In genomic region chr16:85275533-85276249, GRCh38 we compare ENCODE assay signal across 1 cellular context.
A peak's percentile ranks its signal among the peaks of the same experiment; 100 is the strongest.
TF ChIP-seq lines count a peak whose summit lies in the region.

No MANE protein-coding gene starts in this region.

TF ChIP-seq in K562, 482 proteins besides CTCF, POLR2A, EP300 and RAD21 (continued from another document and continues in another):
- TF ChIP-seq, protein P1, sequence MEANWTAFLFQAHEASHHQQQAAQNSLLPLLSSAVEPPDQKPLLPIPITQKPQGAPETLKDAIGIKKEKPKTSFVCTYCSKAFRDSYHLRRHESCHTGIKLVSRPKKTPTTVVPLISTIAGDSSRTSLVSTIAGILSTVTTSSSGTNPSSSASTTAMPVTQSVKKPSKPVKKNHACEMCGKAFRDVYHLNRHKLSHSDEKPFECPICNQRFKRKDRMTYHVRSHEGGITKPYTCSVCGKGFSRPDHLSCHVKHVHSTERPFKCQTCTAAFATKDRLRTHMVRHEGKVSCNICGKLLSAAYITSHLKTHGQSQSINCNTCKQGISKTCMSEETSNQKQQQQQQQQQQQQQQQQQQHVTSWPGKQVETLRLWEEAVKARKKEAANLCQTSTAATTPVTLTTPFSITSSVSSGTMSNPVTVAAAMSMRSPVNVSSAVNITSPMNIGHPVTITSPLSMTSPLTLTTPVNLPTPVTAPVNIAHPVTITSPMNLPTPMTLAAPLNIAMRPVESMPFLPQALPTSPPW (CRISPR knock-in tag; IDR thresholded peaks at IDR 0.05) = peak; percentile 53; the same call in 1 of the 2 replicates
- no peak for TF ChIP-seq SMAD3 (CRISPR knock-in tag; conservative IDR thresholded peaks at IDR 0.05)
- TF ChIP-seq SPI1 (IDR thresholded peaks at IDR 0.05; ENCODE audit: borderline replicate concordance, low read depth, low read length) = 0 out of 2 replicates have a peak, but pooled peaks have one; percentile 9
- TF ChIP-seq NR2F6 (CRISPR knock-in tag; IDR thresholded peaks at IDR 0.05) = no peak
- TF ChIP-seq, protein P2, sequence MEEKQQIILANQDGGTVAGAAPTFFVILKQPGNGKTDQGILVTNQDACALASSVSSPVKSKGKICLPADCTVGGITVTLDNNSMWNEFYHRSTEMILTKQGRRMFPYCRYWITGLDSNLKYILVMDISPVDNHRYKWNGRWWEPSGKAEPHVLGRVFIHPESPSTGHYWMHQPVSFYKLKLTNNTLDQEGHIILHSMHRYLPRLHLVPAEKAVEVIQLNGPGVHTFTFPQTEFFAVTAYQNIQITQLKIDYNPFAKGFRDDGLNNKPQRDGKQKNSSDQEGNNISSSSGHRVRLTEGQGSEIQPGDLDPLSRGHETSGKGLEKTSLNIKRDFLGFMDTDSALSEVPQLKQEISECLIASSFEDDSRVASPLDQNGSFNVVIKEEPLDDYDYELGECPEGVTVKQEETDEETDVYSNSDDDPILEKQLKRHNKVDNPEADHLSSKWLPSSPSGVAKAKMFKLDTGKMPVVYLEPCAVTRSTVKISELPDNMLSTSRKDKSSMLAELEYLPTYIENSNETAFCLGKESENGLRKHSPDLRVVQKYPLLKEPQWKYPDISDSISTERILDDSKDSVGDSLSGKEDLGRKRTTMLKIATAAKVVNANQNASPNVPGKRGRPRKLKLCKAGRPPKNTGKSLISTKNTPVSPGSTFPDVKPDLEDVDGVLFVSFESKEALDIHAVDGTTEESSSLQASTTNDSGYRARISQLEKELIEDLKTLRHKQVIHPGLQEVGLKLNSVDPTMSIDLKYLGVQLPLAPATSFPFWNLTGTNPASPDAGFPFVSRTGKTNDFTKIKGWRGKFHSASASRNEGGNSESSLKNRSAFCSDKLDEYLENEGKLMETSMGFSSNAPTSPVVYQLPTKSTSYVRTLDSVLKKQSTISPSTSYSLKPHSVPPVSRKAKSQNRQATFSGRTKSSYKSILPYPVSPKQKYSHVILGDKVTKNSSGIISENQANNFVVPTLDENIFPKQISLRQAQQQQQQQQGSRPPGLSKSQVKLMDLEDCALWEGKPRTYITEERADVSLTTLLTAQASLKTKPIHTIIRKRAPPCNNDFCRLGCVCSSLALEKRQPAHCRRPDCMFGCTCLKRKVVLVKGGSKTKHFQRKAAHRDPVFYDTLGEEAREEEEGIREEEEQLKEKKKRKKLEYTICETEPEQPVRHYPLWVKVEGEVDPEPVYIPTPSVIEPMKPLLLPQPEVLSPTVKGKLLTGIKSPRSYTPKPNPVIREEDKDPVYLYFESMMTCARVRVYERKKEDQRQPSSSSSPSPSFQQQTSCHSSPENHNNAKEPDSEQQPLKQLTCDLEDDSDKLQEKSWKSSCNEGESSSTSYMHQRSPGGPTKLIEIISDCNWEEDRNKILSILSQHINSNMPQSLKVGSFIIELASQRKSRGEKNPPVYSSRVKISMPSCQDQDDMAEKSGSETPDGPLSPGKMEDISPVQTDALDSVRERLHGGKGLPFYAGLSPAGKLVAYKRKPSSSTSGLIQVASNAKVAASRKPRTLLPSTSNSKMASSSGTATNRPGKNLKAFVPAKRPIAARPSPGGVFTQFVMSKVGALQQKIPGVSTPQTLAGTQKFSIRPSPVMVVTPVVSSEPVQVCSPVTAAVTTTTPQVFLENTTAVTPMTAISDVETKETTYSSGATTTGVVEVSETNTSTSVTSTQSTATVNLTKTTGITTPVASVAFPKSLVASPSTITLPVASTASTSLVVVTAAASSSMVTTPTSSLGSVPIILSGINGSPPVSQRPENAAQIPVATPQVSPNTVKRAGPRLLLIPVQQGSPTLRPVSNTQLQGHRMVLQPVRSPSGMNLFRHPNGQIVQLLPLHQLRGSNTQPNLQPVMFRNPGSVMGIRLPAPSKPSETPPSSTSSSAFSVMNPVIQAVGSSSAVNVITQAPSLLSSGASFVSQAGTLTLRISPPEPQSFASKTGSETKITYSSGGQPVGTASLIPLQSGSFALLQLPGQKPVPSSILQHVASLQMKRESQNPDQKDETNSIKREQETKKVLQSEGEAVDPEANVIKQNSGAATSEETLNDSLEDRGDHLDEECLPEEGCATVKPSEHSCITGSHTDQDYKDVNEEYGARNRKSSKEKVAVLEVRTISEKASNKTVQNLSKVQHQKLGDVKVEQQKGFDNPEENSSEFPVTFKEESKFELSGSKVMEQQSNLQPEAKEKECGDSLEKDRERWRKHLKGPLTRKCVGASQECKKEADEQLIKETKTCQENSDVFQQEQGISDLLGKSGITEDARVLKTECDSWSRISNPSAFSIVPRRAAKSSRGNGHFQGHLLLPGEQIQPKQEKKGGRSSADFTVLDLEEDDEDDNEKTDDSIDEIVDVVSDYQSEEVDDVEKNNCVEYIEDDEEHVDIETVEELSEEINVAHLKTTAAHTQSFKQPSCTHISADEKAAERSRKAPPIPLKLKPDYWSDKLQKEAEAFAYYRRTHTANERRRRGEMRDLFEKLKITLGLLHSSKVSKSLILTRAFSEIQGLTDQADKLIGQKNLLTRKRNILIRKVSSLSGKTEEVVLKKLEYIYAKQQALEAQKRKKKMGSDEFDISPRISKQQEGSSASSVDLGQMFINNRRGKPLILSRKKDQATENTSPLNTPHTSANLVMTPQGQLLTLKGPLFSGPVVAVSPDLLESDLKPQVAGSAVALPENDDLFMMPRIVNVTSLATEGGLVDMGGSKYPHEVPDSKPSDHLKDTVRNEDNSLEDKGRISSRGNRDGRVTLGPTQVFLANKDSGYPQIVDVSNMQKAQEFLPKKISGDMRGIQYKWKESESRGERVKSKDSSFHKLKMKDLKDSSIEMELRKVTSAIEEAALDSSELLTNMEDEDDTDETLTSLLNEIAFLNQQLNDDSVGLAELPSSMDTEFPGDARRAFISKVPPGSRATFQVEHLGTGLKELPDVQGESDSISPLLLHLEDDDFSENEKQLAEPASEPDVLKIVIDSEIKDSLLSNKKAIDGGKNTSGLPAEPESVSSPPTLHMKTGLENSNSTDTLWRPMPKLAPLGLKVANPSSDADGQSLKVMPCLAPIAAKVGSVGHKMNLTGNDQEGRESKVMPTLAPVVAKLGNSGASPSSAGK (IDR thresholded peaks at IDR 0.05) = no peak
- TF ChIP-seq KAT8 (IDR thresholded peaks at IDR 0.05; ENCODE audit: low read depth) = no peak
- TF ChIP-seq, protein P3, sequence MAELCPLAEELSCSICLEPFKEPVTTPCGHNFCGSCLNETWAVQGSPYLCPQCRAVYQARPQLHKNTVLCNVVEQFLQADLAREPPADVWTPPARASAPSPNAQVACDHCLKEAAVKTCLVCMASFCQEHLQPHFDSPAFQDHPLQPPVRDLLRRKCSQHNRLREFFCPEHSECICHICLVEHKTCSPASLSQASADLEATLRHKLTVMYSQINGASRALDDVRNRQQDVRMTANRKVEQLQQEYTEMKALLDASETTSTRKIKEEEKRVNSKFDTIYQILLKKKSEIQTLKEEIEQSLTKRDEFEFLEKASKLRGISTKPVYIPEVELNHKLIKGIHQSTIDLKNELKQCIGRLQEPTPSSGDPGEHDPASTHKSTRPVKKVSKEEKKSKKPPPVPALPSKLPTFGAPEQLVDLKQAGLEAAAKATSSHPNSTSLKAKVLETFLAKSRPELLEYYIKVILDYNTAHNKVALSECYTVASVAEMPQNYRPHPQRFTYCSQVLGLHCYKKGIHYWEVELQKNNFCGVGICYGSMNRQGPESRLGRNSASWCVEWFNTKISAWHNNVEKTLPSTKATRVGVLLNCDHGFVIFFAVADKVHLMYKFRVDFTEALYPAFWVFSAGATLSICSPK (IDR thresholded peaks at IDR 0.05; ENCODE audit: borderline replicate concordance) = no peak
- no peak for TF ChIP-seq NFATC3 (IDR thresholded peaks at IDR 0.05)
- no peak for TF ChIP-seq ZFP1 (CRISPR knock-in tag; IDR thresholded peaks at IDR 0.05)
- TF ChIP-seq, protein P4, sequence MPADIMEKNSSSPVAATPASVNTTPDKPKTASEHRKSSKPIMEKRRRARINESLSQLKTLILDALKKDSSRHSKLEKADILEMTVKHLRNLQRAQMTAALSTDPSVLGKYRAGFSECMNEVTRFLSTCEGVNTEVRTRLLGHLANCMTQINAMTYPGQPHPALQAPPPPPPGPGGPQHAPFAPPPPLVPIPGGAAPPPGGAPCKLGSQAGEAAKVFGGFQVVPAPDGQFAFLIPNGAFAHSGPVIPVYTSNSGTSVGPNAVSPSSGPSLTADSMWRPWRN (IDR thresholded peaks at IDR 0.05; ENCODE audit: low read depth) = no peak
- TF ChIP-seq HMG20B (CRISPR knock-in tag; IDR thresholded peaks at IDR 0.05) = no peak
- TF ChIP-seq SETDB1 (IDR thresholded peaks at IDR 0.05; ENCODE audit: low read length) = no peak
- TF ChIP-seq SMC3 (conservative IDR thresholded peaks at IDR 0.05; ENCODE audit: insufficient read depth, low read depth, low read length) = peak; percentile 95
- no peak for TF ChIP-seq ZNF586 (CRISPR knock-in tag; conservative IDR thresholded peaks at IDR 0.05)
- TF ChIP-seq CREM (IDR thresholded peaks at IDR 0.05; ENCODE audit: low read depth) = no peak
- TF ChIP-seq SMAD2 (IDR thresholded peaks at IDR 0.05; ENCODE audit: low read depth, low read length) = no peak
- TF ChIP-seq, protein P5, sequence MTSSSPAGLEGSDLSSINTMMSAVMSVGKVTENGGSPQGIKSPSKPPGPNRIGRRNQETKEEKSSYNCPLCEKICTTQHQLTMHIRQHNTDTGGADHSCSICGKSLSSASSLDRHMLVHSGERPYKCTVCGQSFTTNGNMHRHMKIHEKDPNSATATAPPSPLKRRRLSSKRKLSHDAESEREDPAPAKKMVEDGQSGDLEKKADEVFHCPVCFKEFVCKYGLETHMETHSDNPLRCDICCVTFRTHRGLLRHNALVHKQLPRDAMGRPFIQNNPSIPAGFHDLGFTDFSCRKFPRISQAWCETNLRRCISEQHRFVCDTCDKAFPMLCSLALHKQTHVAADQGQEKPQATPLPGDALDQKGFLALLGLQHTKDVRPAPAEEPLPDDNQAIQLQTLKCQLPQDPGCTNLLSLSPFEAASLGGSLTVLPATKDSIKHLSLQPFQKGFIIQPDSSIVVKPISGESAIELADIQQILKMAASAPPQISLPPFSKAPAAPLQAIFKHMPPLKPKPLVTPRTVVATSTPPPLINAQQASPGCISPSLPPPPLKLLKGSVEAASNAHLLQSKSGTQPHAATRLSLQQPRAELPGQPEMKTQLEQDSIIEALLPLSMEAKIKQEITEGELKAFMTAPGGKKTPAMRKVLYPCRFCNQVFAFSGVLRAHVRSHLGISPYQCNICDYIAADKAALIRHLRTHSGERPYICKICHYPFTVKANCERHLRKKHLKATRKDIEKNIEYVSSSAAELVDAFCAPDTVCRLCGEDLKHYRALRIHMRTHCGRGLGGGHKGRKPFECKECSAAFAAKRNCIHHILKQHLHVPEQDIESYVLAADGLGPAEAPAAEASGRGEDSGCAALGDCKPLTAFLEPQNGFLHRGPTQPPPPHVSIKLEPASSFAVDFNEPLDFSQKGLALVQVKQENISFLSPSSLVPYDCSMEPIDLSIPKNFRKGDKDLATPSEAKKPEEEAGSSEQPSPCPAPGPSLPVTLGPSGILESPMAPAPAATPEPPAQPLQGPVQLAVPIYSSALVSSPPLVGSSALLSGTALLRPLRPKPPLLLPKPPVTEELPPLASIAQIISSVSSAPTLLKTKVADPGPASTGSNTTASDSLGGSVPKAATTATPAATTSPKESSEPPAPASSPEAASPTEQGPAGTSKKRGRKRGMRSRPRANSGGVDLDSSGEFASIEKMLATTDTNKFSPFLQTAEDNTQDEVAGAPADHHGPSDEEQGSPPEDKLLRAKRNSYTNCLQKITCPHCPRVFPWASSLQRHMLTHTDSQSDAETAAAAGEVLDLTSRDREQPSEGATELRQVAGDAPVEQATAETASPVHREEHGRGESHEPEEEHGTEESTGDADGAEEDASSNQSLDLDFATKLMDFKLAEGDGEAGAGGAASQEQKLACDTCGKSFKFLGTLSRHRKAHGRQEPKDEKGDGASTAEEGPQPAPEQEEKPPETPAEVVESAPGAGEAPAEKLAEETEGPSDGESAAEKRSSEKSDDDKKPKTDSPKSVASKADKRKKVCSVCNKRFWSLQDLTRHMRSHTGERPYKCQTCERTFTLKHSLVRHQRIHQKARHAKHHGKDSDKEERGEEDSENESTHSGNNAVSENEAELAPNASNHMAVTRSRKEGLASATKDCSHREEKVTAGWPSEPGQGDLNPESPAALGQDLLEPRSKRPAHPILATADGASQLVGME (CRISPR knock-in tag; IDR thresholded peaks at IDR 0.05) = peak; percentile 66; the same call in 1 of the 2 replicates
- no peak; the same call in 1 of the 2 replicates for TF ChIP-seq ATF7 (IDR thresholded peaks at IDR 0.05)
- peak; percentile 60; the same call in 1 of the 2 replicates for TF ChIP-seq NR1H2 (CRISPR knock-in tag; IDR thresholded peaks at IDR 0.05)
- TF ChIP-seq ZNF561 (CRISPR knock-in tag; conservative IDR thresholded peaks at IDR 0.05) = no peak
- no peak for TF ChIP-seq RBBP5 (IDR thresholded peaks at IDR 0.05; ENCODE audit: borderline replicate concordance, insufficient read depth, low read length, poor library complexity, severe bottlenecking)
- no peak for TF ChIP-seq KLF10 (CRISPR knock-in tag; IDR thresholded peaks at IDR 0.05)
- TF ChIP-seq POLR3G (IDR thresholded peaks at IDR 0.05; ENCODE audit: extremely low read depth, insufficient read length, insufficient replicate concordance) = no peak
- TF ChIP-seq ZSCAN32 (CRISPR knock-in tag; IDR thresholded peaks at IDR 0.05) = no peak
- TF ChIP-seq HDGF (IDR thresholded peaks at IDR 0.05) = no peak
- 0 out of 2 replicates have a peak, but pooled peaks have one; percentile 11 for TF ChIP-seq JUN (IDR thresholded peaks at IDR 0.05; ENCODE audit: borderline replicate concordance, low read depth, low read length)
- no peak for TF ChIP-seq JUN (CRISPR knock-in tag; IDR thresholded peaks at IDR 0.05; ENCODE audit: borderline replicate concordance)
- TF ChIP-seq NCOA6 (IDR thresholded peaks at IDR 0.05) = no peak
- TF ChIP-seq MTA1 (IDR thresholded peaks at IDR 0.05; ENCODE audit: borderline replicate concordance) = no peak
- no peak for TF ChIP-seq AFF1 (IDR thresholded peaks at IDR 0.05; ENCODE audit: low read depth in 1 of 2, partially characterized antibody in 2 of 2)
